16 cellular contexts compared by ENCODE assay signal in the genomic region with DNA sequence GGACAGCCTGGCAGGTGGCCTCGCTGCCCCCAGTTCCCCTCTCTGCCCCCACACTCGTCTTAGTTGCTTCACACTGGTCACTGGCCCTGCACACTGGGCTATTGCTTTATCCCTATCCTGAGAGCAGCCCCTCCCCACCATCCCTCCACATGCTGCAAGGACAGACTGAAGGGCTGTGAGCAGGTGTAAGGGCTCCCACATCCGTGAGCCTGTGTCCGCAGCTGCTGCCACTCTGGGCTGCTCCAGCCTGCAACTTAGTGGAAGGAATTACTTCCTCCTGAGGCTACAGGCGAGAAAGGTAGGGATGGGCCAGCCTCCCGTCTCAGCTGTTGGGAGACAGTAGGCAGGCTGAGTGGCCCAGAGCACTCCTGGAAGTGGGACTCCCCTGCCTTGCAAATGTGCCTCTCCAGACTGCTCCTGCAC. TPM values are rescaled to one million over a fixed set of nuclear protein-coding genes. Genes with fewer than 3 reads are reported as not detected.
DNase-seq lines count a peak whose midpoint lies in the region; ATAC-seq and TF ChIP-seq lines count a peak whose summit lies in the region.
"Had no signal": no experiment of that assay in that cellular context is flagged by ENCODE, and none has a peak within 500 bp of the region (broad histone marks: within the 10 kb centered on the region; RNA-seq: fewer than 3 reads in every experiment).

No MANE protein-coding gene starts in this region.

- H3K36me3 Mint-ChIP-seq in activated naive CD8-positive, alpha-beta T cell treated with anti-CD3 and anti-CD28 coated beads for 36 hours, result peaks cover 4% of the 10 kb centered on the region
- peaks cover 6% of the 10 kb centered on the region for H3K36me3 Mint-ChIP-seq in activated naive CD8-positive, alpha-beta T cell treated with anti-CD3 and anti-CD28 coated beads, Interleukin-2, amount 50 U/mL, for 24 hours (ENCODE audit: low read depth)
- H3K36me3 Mint-ChIP-seq in nephron (ENCODE audit: low read depth), result no peaks in the 10 kb centered on the region

- TF ChIP-seq CTCF in nephron (IDR thresholded peaks at IDR 0.05; ENCODE audit: unreplicated experiment in 3 of 3), result no peak

- H3K4me1 Mint-ChIP-seq in activated naive CD8-positive, alpha-beta T cell treated with anti-CD3 and anti-CD28 coated beads for 36 hours, result peaks cover 10% of the 10 kb centered on the region
- peaks cover 9% of the 10 kb centered on the region for H3K4me1 Mint-ChIP-seq in activated naive CD8-positive, alpha-beta T cell treated with anti-CD3 and anti-CD28 coated beads, Interleukin-2, amount 50 U/mL, for 24 hours
- peaks cover 54% of the 10 kb centered on the region for H3K4me1 Mint-ChIP-seq in nephron

- H3K4me3 Mint-ChIP-seq in activated naive CD8-positive, alpha-beta T cell treated with anti-CD3 and anti-CD28 coated beads for 36 hours, result peak overlapping the region; percentile 37
- no peak overlapping the region for H3K4me3 Mint-ChIP-seq in activated naive CD8-positive, alpha-beta T cell treated with anti-CD3 and anti-CD28 coated beads, Interleukin-2, amount 50 U/mL, for 24 hours
- peak overlapping the region in 1 of 3 experiments; percentile 53 for H3K4me3 Mint-ChIP-seq in nephron
- H3K4me3 Mint-ChIP-seq: activated naive CD4-positive, alpha-beta T cell treated with anti-CD3 and anti-CD28 coated beads, Interleukin-2, amount 50 U/mL, for 24 hours had no signal

- ATAC-seq in activated naive CD8-positive, alpha-beta T cell treated with anti-CD3 and anti-CD28 coated beads, Interleukin-2, amount 50 U/mL, for 24 hours, result no peak
- ATAC-seq: activated CD4-positive, CD25-positive, alpha-beta regulatory T cell treated with anti-CD3 and anti-CD28 coated beads, Interleukin-2, amount 50 U/mL, for 24 hours; heart left ventricle; sciatic nerve had no signal

- no peaks in the 10 kb centered on the region for H3K9me3 Mint-ChIP-seq in activated naive CD8-positive, alpha-beta T cell treated with anti-CD3 and anti-CD28 coated beads for 36 hours
- no peaks in the 10 kb centered on the region for H3K9me3 Mint-ChIP-seq in activated naive CD8-positive, alpha-beta T cell treated with anti-CD3 and anti-CD28 coated beads, Interleukin-2, amount 50 U/mL, for 24 hours
- no peaks in the 10 kb centered on the region for H3K9me3 Mint-ChIP-seq in nephron
- H3K9me3 Mint-ChIP-seq: activated naive CD4-positive, alpha-beta T cell treated with anti-CD3 and anti-CD28 coated beads, Interleukin-2, amount 50 U/mL, for 24 hours had no signal

- H3K27ac Mint-ChIP-seq in activated naive CD8-positive, alpha-beta T cell treated with anti-CD3 and anti-CD28 coated beads for 36 hours, result no peak overlapping the region
- H3K27ac Mint-ChIP-seq in activated naive CD8-positive, alpha-beta T cell treated with anti-CD3 and anti-CD28 coated beads, Interleukin-2, amount 50 U/mL, for 24 hours, result no peak overlapping the region
- H3K27ac Mint-ChIP-seq in nephron, result peak overlapping the region in 2 of 3 experiments; percentile 15 to 31
- H3K27ac Mint-ChIP-seq: activated naive CD4-positive, alpha-beta T cell treated with anti-CD3 and anti-CD28 coated beads, Interleukin-2, amount 50 U/mL, for 24 hours had no signal

- H3K27me3 Mint-ChIP-seq in activated naive CD8-positive, alpha-beta T cell treated with anti-CD3 and anti-CD28 coated beads for 36 hours, result peaks cover 30% of the 10 kb centered on the region
- peaks cover 25% of the 10 kb centered on the region for H3K27me3 Mint-ChIP-seq in activated naive CD8-positive, alpha-beta T cell treated with anti-CD3 and anti-CD28 coated beads, Interleukin-2, amount 50 U/mL, for 24 hours
- peaks cover 22% of the 10 kb centered on the region for H3K27me3 Mint-ChIP-seq in nephron (ENCODE audit: low read depth)

- DNase-seq in activated naive CD8-positive, alpha-beta T cell treated with anti-CD3 and anti-CD28 coated beads for 36 hours, result no peak
- no peak for DNase-seq in activated naive CD8-positive, alpha-beta T cell treated with anti-CD3 and anti-CD28 coated beads, Interleukin-2, amount 50 U/mL, for 24 hours
- no peak for DNase-seq in activated CD4-positive, alpha-beta T cell treated with anti-CD3 and anti-CD28 coated beads, Interleukin-2, amount 50 U/mL, for 48 hours
- DNase-seq in NCI-H345 treated with DMSO at 0.1 percent for 48 hours (lab: John Stamatoyannopoulos, UW; ENCODE audit: unreplicated experiment) (no peak), NCI-H524 (lab: John Stamatoyannopoulos, UW) (no peak)
- DNase-seq: Caco-2; MV-4-11; NCI-H1930; NCI-H510A; stimulated activated naive CD4-positive, alpha-beta T cell treated with Interleukin-2 at 50 U/mL for 16 hours had no signal

RNA-seq across cellular contexts. Expression of gene RARRES2, which starts 3.8 kb away (rescaled TPM):
- not detected for total RNA-seq in activated naive CD8-positive, alpha-beta T cell treated with anti-CD3 and anti-CD28 coated beads for 36 hours
- total RNA-seq: activated CD8-positive, alpha-beta memory T cell treated with anti-CD3 and anti-CD28 coated beads for 36 hours; Caco-2 had no signal

RNA-seq across cellular contexts. Expression of gene ACTR3C, which starts 14.3 kb away (rescaled TPM):
- 1 to 10 TPM; 2.8 to 3.4 TPM for total RNA-seq in activated naive CD8-positive, alpha-beta T cell treated with anti-CD3 and anti-CD28 coated beads for 36 hours

RNA-seq across cellular contexts. Expression of gene LRRC61, which starts 14.5 kb away (rescaled TPM):
- total RNA-seq in activated naive CD8-positive, alpha-beta T cell treated with anti-CD3 and anti-CD28 coated beads for 36 hours, result 10 to 100 TPM; 23.5 to 26.1 TPM

RNA-seq across cellular contexts. Expression of gene REPIN1, which starts 31.0 kb away (rescaled TPM):
- total RNA-seq in activated naive CD8-positive, alpha-beta T cell treated with anti-CD3 and anti-CD28 coated beads for 36 hours, result 10 to 100 TPM; 54.7 to 55.1 TPM

RNA-seq across cellular contexts. Expression of gene ZNF775, which starts 41.5 kb away (rescaled TPM):
- 1 to 10 TPM; 3.7 to 4.0 TPM for total RNA-seq in activated naive CD8-positive, alpha-beta T cell treated with anti-CD3 and anti-CD28 coated beads for 36 hours

Comparison
In these comparisons a context has a peak if more than half of its experiments do, and no peak if none do; other contexts are left out.
1. H3K27ac Mint-ChIP-seq: peak in nephron (2 of 3); none in activated naive CD8-positive, alpha-beta T cell treated with anti-CD3 and anti-CD28 coated beads for 36 hours (single experiment) and activated naive CD8-positive, alpha-beta T cell treated with anti-CD3 and anti-CD28 coated beads, Interleukin-2, amount 50 U/mL, for 24 hours (single experiment).